ENCODE assay signal across 8 cellular contexts in genomic region chr5:81506900-81507588, GRCh38.
DNase-seq lines count a peak whose midpoint lies in the region; ATAC-seq, FAIRE-seq and TF ChIP-seq lines count a peak whose summit lies in the region.

No MANE protein-coding gene starts in this region.

- H3K4me1 ChIP-seq in OCI-LY7 (ENCODE audit: insufficient read depth, low read length, poor library complexity, severe bottlenecking) (peaks cover 37% of the 10 kb centered on the region), ascending aorta (peaks cover 0 to 11% of the 10 kb centered on the region in 2 donors), right cardiac atrium (ENCODE audit: control insufficient read depth, insufficient read depth, low read length) (no peaks in the 10 kb centered on the region), sigmoid colon (peaks cover 0 to 22% (median 3%) of the 10 kb centered on the region in 4 donors)

- H3K9me3 ChIP-seq in OCI-LY7 (ENCODE audit: low read length) (no peaks in the 10 kb centered on the region), ascending aorta (no peaks in the 10 kb centered on the region), right cardiac atrium (ENCODE audit: control insufficient read depth, low read length) (no peaks in the 10 kb centered on the region), sigmoid colon (no peaks in the 10 kb centered on the region)

- intact Hi-C loops in OCI-LY7 (cut with micrococcal nuclease; ENCODE audit: unreplicated experiment), result loop anchor here (1.0 to 10.0 kb wide), 5 partner anchors 242 to 718 kb away; no protein-coding TSS in a partner anchor
- intact Hi-C loops in ascending aorta (cut with DNase I), result loop anchor here (2.0 to 5.0 kb wide), 8 partner anchors 80 to 660 kb away; partner anchors contain the start of genes ATG10, SSBP2 and ZCCHC9
- intact Hi-C loops in right cardiac atrium (cut with DNase I), result loop anchor here in 2 of 4 donors (5.0 to 10.0 kb wide), 4 partner anchors 238 to 660 kb away; partner anchors contain the start of gene SSBP2 (in 1 of the 2)
- intact Hi-C loops in sigmoid colon (cut with DNase I), result loop anchor here (2.0 to 5.0 kb wide), 4 partner anchors 80 to 466 kb away; partner anchors contain the start of genes ATG10 and SSBP2

- no peak overlapping the region for H2AFZ ChIP-seq in OCI-LY7 (ENCODE audit: low read length)

- FAIRE-seq in A204.1 (lab: Jason Lieb, UNC), result peak; percentile 98
- peak; percentile 98 for FAIRE-seq in H54 (lab: Jason Lieb, UNC)

- H3K36me3 ChIP-seq in OCI-LY7 (ENCODE audit: insufficient read depth, low read length), result peaks cover 46% of the 10 kb centered on the region
- H3K36me3 ChIP-seq in ascending aorta, result no peaks in the 10 kb centered on the region
- no peaks in the 10 kb centered on the region for H3K36me3 ChIP-seq in sigmoid colon

- DNase-seq in GM04503 (ENCODE audit: low read depth) (peak; percentile 56), H54 (ENCODE audit: insufficient read length, low spot score) (peak; percentile 19), KG1 (lab: John Stamatoyannopoulos, UW) (peak; percentile 79), OCI-LY7 (ENCODE audit: low spot score) (peak; percentile 92), ascending aorta (ENCODE audit: low spot score in 2 of 2) (peak; percentile 12 to 83), right cardiac atrium (peak in 2 of 3 donors; percentile 36 to 43), sigmoid colon (peak; percentile 76)

- ATAC-seq in right cardiac atrium, result peak; percentile 98

- BruUV-seq in OCI-LY7 (replicated peaks; lab: Mats Ljungman, UMichigan), result no TSS peak

- no peaks in the 10 kb centered on the region for H3K27me3 ChIP-seq in ascending aorta
- H3K27me3 ChIP-seq in right cardiac atrium (ENCODE audit: control insufficient read depth, insufficient read depth), result no peaks in the 10 kb centered on the region
- H3K27me3 ChIP-seq in sigmoid colon, result no peaks in the 10 kb centered on the region

- H3K79me2 ChIP-seq in OCI-LY7 (ENCODE audit: insufficient read depth, low read depth, low read length), result peaks cover 24% of the 10 kb centered on the region; the same call in 1 of the 2 replicates

- no peaks in the 10 kb centered on the region for H4K20me1 ChIP-seq in OCI-LY7 (ENCODE audit: insufficient read depth, low read length)

- H3K9me2 ChIP-seq in OCI-LY7 (ENCODE audit: insufficient read depth, low read length), result no peaks in the 10 kb centered on the region

- POLR2A ChIA-PET in OCI-LY7 (lab: Charles Lee), result interaction anchor here (0.7 to 0.9 kb wide), 2 partner anchors 11 to 244 kb away, joined by 3 read pairs; partner anchors contain the start of gene SSBP2

- CTCF ChIA-PET in OCI-LY7 (lab: Charles Lee; ENCODE audit: unreplicated experiment), result no interaction called here

- H3K4me2 ChIP-seq in OCI-LY7 (ENCODE audit: low read length), result peak overlapping the region; percentile 14

- no peak for TF ChIP-seq POLR2A in H54 (IDR thresholded peaks at IDR 0.05; ENCODE audit: low read depth, low read length)
- no peak for TF ChIP-seq POLR2A in sigmoid colon (IDR thresholded peaks at IDR 0.05)

- no peak for TF ChIP-seq EP300 in sigmoid colon (IDR thresholded peaks at IDR 0.05)

- H3K27ac ChIP-seq in OCI-LY7 (ENCODE audit: low read depth, low read length, poor library complexity, severe bottlenecking) (peak overlapping the region; percentile 40), ascending aorta (peak overlapping the region; percentile 45 to 67), right cardiac atrium (ENCODE audit: low read length) (no peak overlapping the region), sigmoid colon (peak overlapping the region in 2 of 4 donors; percentile 20 to 63)

- H3K4me3 ChIP-seq in OCI-LY7 (ENCODE audit: low read depth, low read length, poor library complexity, severe bottlenecking), result no peak overlapping the region
- no peak overlapping the region for H3K4me3 ChIP-seq in ascending aorta
- H3K4me3 ChIP-seq in right cardiac atrium (ENCODE audit: low read length), result no peak overlapping the region
- H3K4me3 ChIP-seq in sigmoid colon, result no peak overlapping the region

- peak; percentile 96 for TF ChIP-seq CTCF in OCI-LY7 (conservative IDR thresholded peaks at IDR 0.05; ENCODE audit: low read length)
- TF ChIP-seq CTCF in ascending aorta (IDR thresholded peaks at IDR 0.05), result peak; percentile 78 to 85 (median 82)
- peak; percentile 71 to 87 (median 78) for TF ChIP-seq CTCF in sigmoid colon (IDR thresholded peaks at IDR 0.05)

- 21% methylated on average over 2 of the region's 2 CpGs for WGBS in right cardiac atrium
- whole genome bisulfite sequencing in sigmoid colon, 2 donors, result 29 to 33% methylated on average over 2 of the region's 2 CpGs

Comparison
In these comparisons a context has a peak if more than half of its experiments do, and no peak if none do; other contexts are left out.
1. DNase-seq: peak in every context shown above with its lines; median percentile 92 in OCI-LY7; 79 in KG1; 76 in sigmoid colon; 56 in GM04503; 48 in ascending aorta; 40 in right cardiac atrium; 19 in H54.